Comparison of ENCODE assay signal across 6 cellular contexts in the genomic region with DNA sequence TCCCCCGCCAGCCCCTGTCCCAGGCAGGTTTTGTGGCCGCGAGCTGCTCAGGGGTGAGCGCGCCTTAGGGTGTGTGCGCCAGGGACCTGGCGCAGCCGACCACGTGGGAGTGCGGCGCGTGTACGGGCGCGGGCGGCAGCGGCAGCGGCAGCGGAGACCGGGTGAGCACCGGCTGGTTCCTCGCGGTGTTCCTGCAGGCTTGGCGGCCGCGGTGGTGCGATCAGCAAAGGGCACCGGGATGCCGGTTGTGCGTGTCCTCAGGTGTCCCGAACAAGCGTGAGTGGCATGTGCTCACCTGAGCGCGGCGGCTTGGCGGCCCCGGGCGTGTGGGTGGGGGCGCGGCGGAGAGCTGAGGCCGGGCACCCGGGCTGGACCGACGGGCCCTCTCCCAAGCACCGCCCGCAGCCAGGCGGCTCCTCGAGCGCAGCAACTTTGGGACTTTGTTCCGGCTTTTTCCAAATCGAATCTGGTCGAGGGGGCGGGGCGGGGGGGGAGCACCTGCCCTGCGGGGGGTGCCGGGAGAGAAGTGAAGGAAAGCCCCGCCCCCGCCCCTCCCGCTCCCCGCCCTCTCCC. TPM values are rescaled to one million over a fixed set of nuclear protein-coding genes. Genes with fewer than 3 reads are reported as not detected.
DNase-seq lines count a peak whose midpoint lies in the region; TF ChIP-seq lines count a peak whose summit lies in the region.

No MANE protein-coding gene starts in this region.

- H3K4me1 ChIP-seq in esophagus (ENCODE audit: control insufficient read depth in 2 of 2, insufficient read depth in 2 of 2, low read length in 1 of 2) (peaks cover 6 to 15% of the 10 kb centered on the region in 2 donors), skeletal muscle tissue (ENCODE audit: control insufficient read depth in 3 of 3, insufficient read depth in 3 of 3, low read length in 3 of 3) (peaks cover 21 to 43% (median 34%) of the 10 kb centered on the region in 3 donors)

- WGBS in esophagus, 2 donors: 2 to 3% methylated on average over 52 to 61 of the region's 61 CpGs

- H3K4me3 ChIP-seq in esophagus (ENCODE audit: low read depth in 1 of 2, low read length in 2 of 2) (peak overlapping the region; percentile 33 to 48), skeletal muscle tissue (ENCODE audit: low read length in 3 of 3) (peak overlapping the region in 2 of 3 donors; percentile 54 to 63)

- no peaks in the 10 kb centered on the region for H3K27me3 ChIP-seq in esophagus (ENCODE audit: control insufficient read depth in 1 of 2, insufficient read depth in 2 of 2, low read length in 2 of 2)
- H3K27me3 ChIP-seq in skeletal muscle tissue (ENCODE audit: control insufficient read depth in 3 of 3, insufficient read depth in 3 of 3, low read length in 3 of 3): peaks cover 0 to 9% (median 3%) of the 10 kb centered on the region in 3 donors

- H3K9me3 ChIP-seq in esophagus (ENCODE audit: control insufficient read depth in 2 of 2, insufficient read depth in 1 of 2, low read depth in 1 of 2, low read length in 1 of 2) (no peaks in the 10 kb centered on the region), skeletal muscle tissue (ENCODE audit: control insufficient read depth in 3 of 3, low read length in 3 of 3) (no peaks in the 10 kb centered on the region)

- H3K36me3 ChIP-seq in esophagus (ENCODE audit: control insufficient read depth in 2 of 2, insufficient read depth in 2 of 2, low read length in 1 of 2): peaks cover 0 to 2% of the 10 kb centered on the region in 2 donors
- peaks cover 0 to 2% (median 0%) of the 10 kb centered on the region in 3 donors for H3K36me3 ChIP-seq in skeletal muscle tissue (ENCODE audit: control insufficient read depth in 3 of 3, insufficient read depth in 3 of 3, low read length in 3 of 3)

- H3K27ac ChIP-seq in C4-2B (peak overlapping the region; percentile 94), esophagus (ENCODE audit: low read depth in 2 of 2, low read length in 1 of 2) (peak overlapping the region; percentile 53 to 71), skeletal muscle tissue (ENCODE audit: low read depth, low read length) (no peak overlapping the region)

- DNase-seq in RPMI8226: peak; percentile 74
- DNase-seq in DMS153 (lab: John Stamatoyannopoulos, UW): no peak
- DNase-seq in NCI-H1436 (lab: John Stamatoyannopoulos, UW): no peak

- H3K9ac ChIP-seq in skeletal muscle tissue (ENCODE audit: low read depth in 1 of 3, low read length in 3 of 3): peak overlapping the region in 1 of 3 donors; percentile 66

- no peak for TF ChIP-seq CTCF in C4-2B (conservative IDR thresholded peaks at IDR 0.05)

RNA-seq across cellular contexts. Expression of a gene that starts 0.3 kb away (rescaled TPM):
- polyA plus RNA-seq in esophagus: 10 to 100 TPM; 10.7 to 15.2 TPM
- 2.6 TPM for total RNA-seq in skeletal muscle tissue

RNA-seq across cellular contexts. Expression of a gene that starts 14.3 kb away (rescaled TPM):
- polyA plus RNA-seq in esophagus: 1 to 10 TPM; 3.3 to 4.7 TPM
- 11.5 TPM for total RNA-seq in skeletal muscle tissue

RNA-seq across cellular contexts. Expression of a gene that starts 37.3 kb away (rescaled TPM):
- 10 to 100 TPM; 15.2 to 39.0 TPM for polyA plus RNA-seq in esophagus
- 135 TPM for total RNA-seq in skeletal muscle tissue

RNA-seq across cellular contexts. Expression of a gene that starts 50.4 kb away (rescaled TPM):
- polyA plus RNA-seq in esophagus: 10 to 100 TPM; 17.0 to 78.1 TPM
- total RNA-seq in skeletal muscle tissue: 46.4 TPM

RNA-seq across cellular contexts. Expression of a gene that starts 52.8 kb away (rescaled TPM):
- not detected for polyA plus RNA-seq in esophagus
- total RNA-seq in skeletal muscle tissue: not detected
